Comparison of ENCODE assay signal across 17 cellular contexts in genomic region chr7:66950763-66951162, GRCh38. TPM values are rescaled to one million over a fixed set of nuclear protein-coding genes. Genes with fewer than 3 reads are reported as not detected.
DNase-seq lines count a peak whose midpoint lies in the region; ATAC-seq and TF ChIP-seq lines count a peak whose summit lies in the region.
"Had no signal": no experiment of that assay in that cellular context is flagged by ENCODE, and none has a peak within 500 bp of the region (broad histone marks: within the 10 kb centered on the region; RNA-seq: fewer than 3 reads in every experiment).

No MANE protein-coding gene starts in this region.

- no peak for TF ChIP-seq EP300 in stomach (IDR thresholded peaks at IDR 0.05)

- no peaks in the 10 kb centered on the region for H3F3A ChIP-seq in PC-3 (ENCODE audit: low read length, unreplicated experiment)

- WGBS in spleen, 5 donors, result 92 to 96% (median 92%) methylated on average over 8 of the region's 8 CpGs
- 90 to 95% (median 93%) methylated on average over 8 of the region's 8 CpGs for WGBS in stomach, 5 donors

- no peak overlapping the region for H3K9ac ChIP-seq in PC-3 (ENCODE audit: low read length)
- H3K9ac ChIP-seq: BLaER1 had no signal

- ATAC-seq in PC-3, result peak; percentile 29; the same call in 1 of the 2 replicates
- no peak for ATAC-seq in GM21515 (IDR thresholded peaks at IDR 0.05; ENCODE audit: unreplicated experiment)
- ATAC-seq: activated T-cell treated with anti-CD3 and anti-CD28 coated beads, Interleukin-2, amount 50 U/mL, for 4 hours; left lung had no signal

- H3K4me3 ChIP-seq in PC-3 (ENCODE audit: low read length), result no peak overlapping the region
- H3K4me3 ChIP-seq in choroid plexus epithelial cell (ENCODE audit: low read depth, low read length), result no peak overlapping the region
- H3K4me3 ChIP-seq in spleen, result no peak overlapping the region
- H3K4me3 ChIP-seq in stomach, result no peak overlapping the region
- H3K4me3 ChIP-seq: BLaER1, esophagus squamous epithelium, left lung had no signal

- H3K9me3 ChIP-seq in PC-3 (ENCODE audit: low read length) (no peaks in the 10 kb centered on the region), spleen (no peaks in the 10 kb centered on the region), stomach (no peaks in the 10 kb centered on the region)
- H3K9me3 ChIP-seq: BLaER1, esophagus squamous epithelium, left lung had no signal

- TF ChIP-seq CTCF in PC-3 (conservative IDR thresholded peaks at IDR 0.05; ENCODE audit: low read depth, low read length), result no peak
- no peak for TF ChIP-seq CTCF in choroid plexus epithelial cell (conservative IDR thresholded peaks at IDR 0.05; ENCODE audit: low read depth, low read length)
- no peak for TF ChIP-seq CTCF in spleen (IDR thresholded peaks at IDR 0.05 in 8 of 11, conservative IDR thresholded peaks at IDR 0.05 in 3 of 11)
- TF ChIP-seq CTCF in stomach (IDR thresholded peaks at IDR 0.05), result no peak

- no peak overlapping the region for H3K4me2 ChIP-seq in PC-3 (ENCODE audit: low read length)
- H3K4me2 ChIP-seq: BLaER1 had no signal

- DNase-seq in PC-3 (no peak), choroid plexus epithelial cell (ENCODE audit: low read depth) (peak; percentile 40), medulla oblongata (ENCODE audit: extremely low spot score) (peak; percentile 39), spleen (peak; percentile 19), HPDE6-E6E7 (ENCODE audit: extremely low spot score) (no peak), AG20443 (ENCODE audit: low spot score) (no peak), stomach (no peak)
- DNase-seq: activated CD4-positive, alpha-beta T cell treated with anti-CD3 and anti-CD28 coated beads, Interleukin-2, amount 50 U/mL, for 4 hours; activated T-cell treated with anti-CD3 and anti-CD28 coated beads, Interleukin-2, amount 50 U/mL, for 4 hours; cortex of kidney; esophagus squamous epithelium; left lung; naive B cell; NCI-H1930; NCI-H510A treated with DMSO at 0.1 percent for 48 hours had no signal

- intact Hi-C loops in PC-3 (cut with micrococcal nuclease) (no loop called here), spleen (cut with DNase I; ENCODE audit: low total_unique reads) (no loop called here), stomach (cut with DNase I; ENCODE audit: low total_unique reads) (no loop called here)

- no TSS peak for BruUV-seq in PC-3 (replicated peaks; lab: Mats Ljungman, UMichigan)

- no peaks in the 10 kb centered on the region for H3K9me2 ChIP-seq in PC-3 (replicated peaks; ENCODE audit: low read length)

- H3K27ac ChIP-seq in PC-3 (ENCODE audit: low read length) (no peak overlapping the region), spleen (no peak overlapping the region), stomach (no peak overlapping the region)
- H3K27ac ChIP-seq: BLaER1, esophagus squamous epithelium, left lung had no signal

- H2AFZ ChIP-seq in PC-3 (ENCODE audit: low read length), result no peak overlapping the region

- H3K27me3 ChIP-seq in PC-3 (ENCODE audit: low read length) (no peaks in the 10 kb centered on the region), spleen (replicated peaks in 1 of 7) (no peaks in the 10 kb centered on the region), stomach (no peaks in the 10 kb centered on the region)
- H3K27me3 ChIP-seq: BLaER1, esophagus squamous epithelium, left lung had no signal

- CTCF ChIA-PET in PC-3 (lab: Charles Lee), result no interaction called here

- H4K20me1 ChIP-seq in PC-3 (ENCODE audit: low read length), result no peaks in the 10 kb centered on the region

- H3K4me1 ChIP-seq in PC-3 (ENCODE audit: insufficient read depth, low read length), result peaks cover 18% of the 10 kb centered on the region
- H3K4me1 ChIP-seq in spleen, result peaks cover 0 to 37% (median 7%) of the 10 kb centered on the region in 6 donors
- H3K4me1 ChIP-seq in stomach, result peaks cover 8 to 39% (median 16%) of the 10 kb centered on the region in 4 donors
- H3K4me1 ChIP-seq: BLaER1 had no signal

- POLR2A ChIA-PET in PC-3 (lab: Charles Lee; ENCODE audit: unreplicated experiment), result no interaction called here

- peaks cover 31% of the 10 kb centered on the region for H3K36me3 ChIP-seq in PC-3 (ENCODE audit: low read depth, low read length)
- H3K36me3 ChIP-seq in spleen, result peaks cover 7 to 100% (median 94%) of the 10 kb centered on the region in 6 donors
- peaks cover 67 to 100% (median 99%) of the 10 kb centered on the region in 4 donors for H3K36me3 ChIP-seq in stomach

- TF ChIP-seq POLR2A in spleen (IDR thresholded peaks at IDR 0.05), result no peak
- no peak for TF ChIP-seq POLR2A in stomach (IDR thresholded peaks at IDR 0.05)

- no peaks in the 10 kb centered on the region for H3K79me2 ChIP-seq in PC-3 (ENCODE audit: low read length)

RNA-seq across cellular contexts. Expression of gene TMEM248, which starts 29.7 kb away (rescaled TPM):
- total RNA-seq in PC-3 (2014; rRNA removed) (61.1 and 66.1 TPM in 2 replicates), spleen (100 to 1,000 TPM in 3 of 7 donors, 10 to 100 TPM in 4; 79.7 to 142 (median 93.7) TPM), stomach (100 to 1,000 TPM; 100 to 157 (median 149) TPM)
- polyA plus RNA-seq in spleen (10 to 100 TPM; 21.5 to 30.9 (median 25.8) TPM), stomach (10 to 100 TPM; 20.3 to 26.3 (median 21.2) TPM)

RNA-seq across cellular contexts. Expression of gene SBDS, which starts 44.6 kb away (rescaled TPM):
- total RNA-seq in PC-3 (2014; rRNA removed), result 72.4 and 91.7 TPM in 2 replicates
- 10 to 100 TPM; 44.9 to 63.8 (median 53.1) TPM for total RNA-seq in spleen
- polyA plus RNA-seq in spleen, result 10 to 100 TPM; 36.9 to 58.5 (median 45.1) TPM
- 100 to 1,000 TPM in 3 of 5 donors, 10 to 100 TPM in 2; 96.9 to 168 (median 119) TPM for total RNA-seq in stomach
- 100 to 1,000 TPM in 2 of 3 donors, 10 to 100 TPM in 1; 93.2 to 192 (median 105) TPM for polyA plus RNA-seq in stomach

RNA-seq across cellular contexts. Expression of gene TYW1, which starts 45.9 kb away (rescaled TPM):
- total RNA-seq in PC-3 (2014; rRNA removed) (12.8 and 13.4 TPM in 2 replicates), spleen (10 to 100 TPM; 14.2 to 83.6 (median 23.5) TPM), stomach (10 to 100 TPM in 4 of 5 donors, 1 to 10 TPM in 1; 7.1 to 74.7 (median 24.8) TPM)
- polyA plus RNA-seq in spleen (1 to 10 TPM; 4.9 to 7.4 (median 7.0) TPM), stomach (1 to 10 TPM; 5.2 to 5.8 (median 5.3) TPM)

Comparison
In these comparisons a context has a peak if more than half of its experiments do, and no peak if none do; other contexts are left out.
1. DNase-seq: peak in choroid plexus epithelial cell (single experiment), medulla oblongata (single experiment) and spleen (single experiment); none in PC-3 (single experiment), HPDE6-E6E7 (single experiment), AG20443 (single experiment) and stomach (single experiment).